In the genomic region with DNA sequence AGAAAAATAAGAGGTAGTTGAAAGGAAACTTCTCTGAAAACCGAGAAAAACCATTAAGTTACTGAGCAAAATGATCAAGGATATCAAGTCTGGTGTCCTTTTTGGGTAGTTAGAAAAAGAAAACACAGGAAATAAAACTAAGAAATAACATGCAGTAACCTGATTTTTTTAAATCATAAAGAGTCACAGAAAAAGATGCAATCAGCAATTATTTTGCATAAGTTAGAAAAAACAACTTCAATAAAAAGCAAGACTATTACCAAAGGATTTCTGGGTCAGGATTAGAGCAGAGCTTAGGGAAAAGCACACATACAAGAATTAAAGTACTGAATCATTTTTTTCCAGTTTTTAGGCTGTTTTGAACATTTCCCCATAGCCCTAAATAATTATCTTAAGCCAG, we compare ENCODE assay signal across 2 cellular contexts.
A peak's percentile ranks its signal among the peaks of the same experiment; 100 is the strongest.
TF ChIP-seq lines count a peak whose summit lies in the region.

No MANE protein-coding gene starts in this region.

TF ChIP-seq in HepG2, 621 proteins besides CTCF, POLR2A, EP300 and RAD21:
- TF ChIP-seq MAFK (conservative IDR thresholded peaks at IDR 0.05 in 1 of 2, IDR thresholded peaks at IDR 0.05 in 1 of 2; ENCODE audit: low read length in 2 of 2) (peak; percentile 23 to 44; a peak in 3 of 4 replicates), MAFF (IDR thresholded peaks at IDR 0.05; ENCODE audit: low read depth, low read length) (peak; percentile 20; the same call in 1 of the 2 replicates), PCBP1 (IDR thresholded peaks at IDR 0.05; ENCODE audit: borderline replicate concordance, low read depth, low read length) (no peak)

TF ChIP-seq in HEK293T, 16 proteins besides CTCF, POLR2A, EP300 and RAD21:
- no peak for TF ChIP-seq SUZ12 (IDR thresholded peaks at IDR 0.05)
- no peak for TF ChIP-seq HDGF (IDR thresholded peaks at IDR 0.05; ENCODE audit: borderline replicate concordance)
- TF ChIP-seq FOXA1 (IDR thresholded peaks at IDR 0.05) = no peak
- TF ChIP-seq CTBP1 (IDR thresholded peaks at IDR 0.05; ENCODE audit: borderline replicate concordance) = no peak
- TF ChIP-seq TARDBP (IDR thresholded peaks at IDR 0.05) = no peak
- no peak for TF ChIP-seq FOXK2 (IDR thresholded peaks at IDR 0.05)
- TF ChIP-seq BHLHE40 (IDR thresholded peaks at IDR 0.05; ENCODE audit: borderline replicate concordance) = no peak
- TF ChIP-seq NFRKB (IDR thresholded peaks at IDR 0.05) = no peak
- no peak for TF ChIP-seq LEF1 (IDR thresholded peaks at IDR 0.05; ENCODE audit: borderline replicate concordance)
- no peak for TF ChIP-seq FOXM1 (IDR thresholded peaks at IDR 0.05; ENCODE audit: borderline replicate concordance)
- no peak for TF ChIP-seq ZNF384 (IDR thresholded peaks at IDR 0.05)
- no peak for TF ChIP-seq L3MBTL2 (conservative IDR thresholded peaks at IDR 0.05)
- TF ChIP-seq, protein P1, sequence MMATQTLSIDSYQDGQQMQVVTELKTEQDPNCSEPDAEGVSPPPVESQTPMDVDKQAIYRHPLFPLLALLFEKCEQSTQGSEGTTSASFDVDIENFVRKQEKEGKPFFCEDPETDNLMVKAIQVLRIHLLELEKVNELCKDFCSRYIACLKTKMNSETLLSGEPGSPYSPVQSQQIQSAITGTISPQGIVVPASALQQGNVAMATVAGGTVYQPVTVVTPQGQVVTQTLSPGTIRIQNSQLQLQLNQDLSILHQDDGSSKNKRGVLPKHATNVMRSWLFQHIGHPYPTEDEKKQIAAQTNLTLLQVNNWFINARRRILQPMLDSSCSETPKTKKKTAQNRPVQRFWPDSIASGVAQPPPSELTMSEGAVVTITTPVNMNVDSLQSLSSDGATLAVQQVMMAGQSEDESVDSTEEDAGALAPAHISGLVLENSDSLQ (IDR thresholded peaks at IDR 0.05) = no peak
- TF ChIP-seq ARNT (IDR thresholded peaks at IDR 0.05) = no peak
- no peak for TF ChIP-seq SP1 (IDR thresholded peaks at IDR 0.05)
- TF ChIP-seq ELF4 (IDR thresholded peaks at IDR 0.05) = no peak
